Comparison of ENCODE assay signal across 10 cellular contexts in genomic region chr2:230268606-230269222, GRCh38. TPM values are rescaled to one million over a fixed set of nuclear protein-coding genes. Genes with fewer than 3 reads are reported as not detected.
DNase-seq lines count a peak whose midpoint lies in the region; ATAC-seq and TF ChIP-seq lines count a peak whose summit lies in the region.
"Had no signal": no experiment of that assay in that cellular context is flagged by ENCODE, and none has a peak within 500 bp of the region (broad histone marks: within the 10 kb centered on the region; RNA-seq: fewer than 3 reads in every experiment).

No MANE protein-coding gene starts in this region.

- no peaks in the 10 kb centered on the region for H3K36me3 ChIP-seq in GM23338 (ENCODE audit: insufficient read depth)

- no peaks in the 10 kb centered on the region for H3K27me3 ChIP-seq in GM23338 (ENCODE audit: insufficient read depth)

- H3K36me3 Mint-ChIP-seq in GM23338 (ENCODE audit: low read depth), result no peaks in the 10 kb centered on the region

- no peak overlapping the region for H3K27ac Mint-ChIP-seq in GM23338

- H3K4me1 Mint-ChIP-seq in GM23338, result peaks cover 5% of the 10 kb centered on the region; the same call in 2 of the 3 replicates

- H3K4me1 ChIP-seq in GM23338 (ENCODE audit: insufficient read depth), result no peaks in the 10 kb centered on the region

- H3K27me3 Mint-ChIP-seq in GM23338 (ENCODE audit: insufficient read depth, low read depth, poor library complexity), result no peaks in the 10 kb centered on the region

- H3K27ac ChIP-seq in GM23338 (ENCODE audit: low read depth), result no peak overlapping the region

- H3K9me2 ChIP-seq in GM23338 (ENCODE audit: insufficient read depth), result peaks cover 13% of the 10 kb centered on the region; the same call in 1 of the 2 replicates

- no peaks in the 10 kb centered on the region for H3F3A ChIP-seq in GM23338 (replicated peaks; ENCODE audit: low read depth)

- TF ChIP-seq CTCF in GM23338 (conservative IDR thresholded peaks at IDR 0.05; ENCODE audit: low read depth in 2 of 2), result no peak

- peak; percentile 39 for ATAC-seq in GM18867 (IDR thresholded peaks at IDR 0.05; ENCODE audit: unreplicated experiment)
- ATAC-seq in GM21619 (IDR thresholded peaks at IDR 0.05; ENCODE audit: unreplicated experiment), result peak; percentile 63
- peak; percentile 54 for ATAC-seq in HG03460 (IDR thresholded peaks at IDR 0.05; ENCODE audit: unreplicated experiment)
- no peak for ATAC-seq in GM23338
- ATAC-seq in HG03280 (IDR thresholded peaks at IDR 0.05; ENCODE audit: unreplicated experiment), result no peak

- DNase-seq in medulla oblongata (ENCODE audit: extremely low spot score) (peak; percentile 5), NCI-H1694 treated with DMSO at 0.1 percent for 48 hours (lab: John Stamatoyannopoulos, UW) (no peak), GM23338 (ENCODE audit: low spot score) (no peak)
- DNase-seq: glutamatergic neuron; NCI-H82; stimulated activated CD4-positive, alpha-beta T cell treated with anti-CD3 and anti-CD28 coated beads, Interleukin-4, amount 100 ng/mL, for 1 hour had no signal

- no peak overlapping the region for H3K4me3 ChIP-seq in GM23338

- no peak overlapping the region for H3K4me2 ChIP-seq in GM23338

- no peak overlapping the region for H3K4me3 Mint-ChIP-seq in GM23338

- no peaks in the 10 kb centered on the region for H3K79me2 ChIP-seq in GM23338 (replicated peaks; ENCODE audit: insufficient read depth)

- H3K9me3 Mint-ChIP-seq in GM23338, result peaks cover 7% of the 10 kb centered on the region; the same call in 1 of the 3 replicates

- H4K20me1 ChIP-seq in GM23338 (replicated peaks; ENCODE audit: insufficient read depth), result no peaks in the 10 kb centered on the region

- H2AFZ ChIP-seq in GM23338, result no peak overlapping the region

TF ChIP-seq in GM23338, 12 proteins besides CTCF, POLR2A, EP300 and RAD21 (continues in another document):
- TF ChIP-seq CREB1 (CRISPR knock-in tag; IDR thresholded peaks at IDR 0.05; ENCODE audit: low read depth), result no peak
- no peak for TF ChIP-seq STAT1 (IDR thresholded peaks at IDR 0.05; ENCODE audit: unreplicated experiment)
- no peak for TF ChIP-seq ETS1 (IDR thresholded peaks at IDR 0.05)
- TF ChIP-seq REST (IDR thresholded peaks at IDR 0.05; ENCODE audit: unreplicated experiment), result no peak
- TF ChIP-seq ZNF114 (CRISPR knock-in tag; IDR thresholded peaks at IDR 0.05), result no peak
- TF ChIP-seq EZH2phosphoT487 (IDR thresholded peaks at IDR 0.05; ENCODE audit: unreplicated experiment), result no peak
- TF ChIP-seq ZNF331 (CRISPR knock-in tag; IDR thresholded peaks at IDR 0.05; ENCODE audit: low read depth), result no peak
- no peak for TF ChIP-seq EZH2 (IDR thresholded peaks at IDR 0.05; ENCODE audit: low read depth, unreplicated experiment)
- no peak for TF ChIP-seq NANOG (IDR thresholded peaks at IDR 0.05; ENCODE audit: borderline replicate concordance)
- TF ChIP-seq JUNB (IDR thresholded peaks at IDR 0.05; ENCODE audit: unreplicated experiment), result no peak
- TF ChIP-seq ZNF462 (CRISPR knock-in tag; IDR thresholded peaks at IDR 0.05), result no peak

RNA-seq across cellular contexts. Expression of gene SP140, which starts 43.2 kb away (rescaled TPM):
- 0.24 and 0.39 TPM in 2 replicates for total RNA-seq in GM23338 (2014; rRNA removed; shearing (Covaris generic))
- polyA plus RNA-seq in GM23338 (2016; fragmentation: Nextera tagmentation; extraction: Ambion mirVana), result 0.54 and 0.70 TPM in 2 replicates

RNA-seq across cellular contexts. Expression of gene SP110, which starts 48.9 kb away (rescaled TPM):
- 1.1 and 2.3 TPM in 2 replicates for total RNA-seq in GM23338 (2014; rRNA removed; shearing (Covaris generic))
- 4.6 and 8.2 TPM in 2 replicates for polyA plus RNA-seq in GM23338 (2016; fragmentation: Nextera tagmentation; extraction: Ambion mirVana)

RNA-seq across cellular contexts. Expression of gene SP140L, which starts 58.3 kb away (rescaled TPM):
- total RNA-seq in GM23338 (2014; rRNA removed; shearing (Covaris generic)), result 0.66 and 1.7 TPM in 2 replicates
- polyA plus RNA-seq in GM23338 (2016; fragmentation: Nextera tagmentation; extraction: Ambion mirVana), result 1.3 and 1.5 TPM in 2 replicates

Comparison
In these comparisons a context has a peak if more than half of its experiments do, and no peak if none do; other contexts are left out.
1. ATAC-seq: peak in GM18867 (single experiment), GM21619 (single experiment) and HG03460 (single experiment); none in GM23338 (single experiment) and HG03280 (single experiment).